Comparison of ENCODE assay signal across 12 cellular contexts in genomic region chr18:22174341-22175148, GRCh38. TPM values are rescaled to one million over a fixed set of nuclear protein-coding genes. Genes with fewer than 3 reads are reported as not detected.
DNase-seq lines count a peak whose midpoint lies in the region; ATAC-seq and TF ChIP-seq lines count a peak whose summit lies in the region.
"Had no signal": no experiment of that assay in that cellular context is flagged by ENCODE, and none has a peak within 500 bp of the region (broad histone marks: within the 10 kb centered on the region; RNA-seq: fewer than 3 reads in every experiment).

No MANE protein-coding gene starts in this region.

- H3K9me2 ChIP-seq in hepatocyte (replicated peaks; ENCODE audit: insufficient read depth) = no peaks in the 10 kb centered on the region

- peaks cover 34% of the 10 kb centered on the region for H3K27me3 Mint-ChIP-seq in activated T-helper 17 cell treated with anti-CD3 and anti-CD28 coated beads, Interleukin-2, amount 50 U/mL, for 72 hours

- ATAC-seq in HG02970 (IDR thresholded peaks at IDR 0.05; ENCODE audit: low FRiP score, unreplicated experiment) = no peak
- ATAC-seq in activated T-helper 17 cell treated with anti-CD3 and anti-CD28 coated beads, Interleukin-2, amount 50 U/mL, for 72 hours (replicated peaks) = no peak

- H3K4me1 ChIP-seq in HUES6 (ENCODE audit: control insufficient read depth, insufficient read depth, low read length) (peaks cover 19% of the 10 kb centered on the region), mammary epithelial cell (ENCODE audit: insufficient read depth, low read length) (peaks cover 19% of the 10 kb centered on the region), hepatocyte (ENCODE audit: insufficient read depth) (peaks cover under 1% of the 10 kb centered on the region)
- H3K4me1 ChIP-seq: BE2C had no signal

- BruUV-seq in mammary epithelial cell (replicated peaks; lab: Mats Ljungman, UMichigan) = no TSS peak

- H3K9me3 ChIP-seq in HUES6 (ENCODE audit: control insufficient read depth, insufficient read depth, low read depth, low read length) (no peaks in the 10 kb centered on the region), mammary epithelial cell (replicated peaks; ENCODE audit: insufficient read depth, low read length) (no peaks in the 10 kb centered on the region), hepatocyte (ENCODE audit: low read depth) (no peaks in the 10 kb centered on the region)
- H3K9me3 ChIP-seq: BE2C had no signal

- H3K4me2 ChIP-seq in mammary epithelial cell (ENCODE audit: insufficient read depth, low read depth, low read length) (no peak overlapping the region), hepatocyte (peak overlapping the region; percentile 84)

- peaks cover 4% of the 10 kb centered on the region for H3K36me3 Mint-ChIP-seq in activated T-helper 17 cell treated with anti-CD3 and anti-CD28 coated beads, Interleukin-2, amount 50 U/mL, for 72 hours (ENCODE audit: low read depth)
- H3K36me3 Mint-ChIP-seq: brain had no signal

- H4K20me1 ChIP-seq in mammary epithelial cell (ENCODE audit: insufficient read depth, low read length) = no peaks in the 10 kb centered on the region
- peaks cover 61% of the 10 kb centered on the region for H4K20me1 ChIP-seq in hepatocyte (ENCODE audit: insufficient read depth, poor library complexity, severe bottlenecking)

- H3K36me3 ChIP-seq in HUES6 (ENCODE audit: control insufficient read depth, insufficient read depth, low read length) (peaks cover 13% of the 10 kb centered on the region; the same call in 1 of the 2 replicates), mammary epithelial cell (ENCODE audit: insufficient read depth, low read length) (peaks cover 2% of the 10 kb centered on the region), hepatocyte (replicated peaks; ENCODE audit: insufficient read depth, low read depth) (no peaks in the 10 kb centered on the region)
- H3K36me3 ChIP-seq: BE2C had no signal

- intact Hi-C loops in mammary epithelial cell (cut with micrococcal nuclease) = loop anchor here (1.0 to 10.0 kb wide), 4 partner anchors 148 to 389 kb away; no protein-coding TSS in a partner anchor

- H3K9me3 Mint-ChIP-seq in activated T-helper 17 cell treated with anti-CD3 and anti-CD28 coated beads, Interleukin-2, amount 50 U/mL, for 72 hours = no peaks in the 10 kb centered on the region

- WGBS in mammary epithelial cell (ENCODE audit: low coverage, missing lambda C conversion rate) = 55% methylated on average over 4 of the region's 6 CpGs
- 21% methylated on average over 6 of the region's 6 CpGs for WGBS in hepatocyte (ENCODE audit: low lambda C conversion rate, missing lambda C conversion rate)

- DNase-seq in mammary epithelial cell (no peak), hepatocyte (ENCODE audit: low spot score) (peak; percentile 58), retina (peak; percentile 46), NCI-H510A (lab: John Stamatoyannopoulos, UW) (no peak), SKM-1 (lab: John Stamatoyannopoulos, UW; ENCODE audit: unreplicated experiment) (no peak)
- DNase-seq: BE2C, NCI-H187, T1000 had no signal

- H3K9ac ChIP-seq in HUES6 (ENCODE audit: low read length) (peak overlapping the region; percentile 81), mammary epithelial cell (ENCODE audit: insufficient read depth, low read length) (no peak overlapping the region)

- H3K4me3 ChIP-seq in HUES6 (ENCODE audit: low read depth, low read length) = peak overlapping the region; percentile 69; the same call in 1 of the 2 replicates
- no peak overlapping the region for H3K4me3 ChIP-seq in mammary epithelial cell (replicated peaks in 1 of 3; ENCODE audit: insufficient read depth in 1 of 3, low read depth in 2 of 3, low read length in 3 of 3)
- H3K4me3 ChIP-seq in hepatocyte = peak overlapping the region; percentile 98

- H2AFZ ChIP-seq in mammary epithelial cell (ENCODE audit: low read depth, low read length) (peak overlapping the region; percentile 10), hepatocyte (no peak overlapping the region)

- TF ChIP-seq CTCF in mammary epithelial cell (conservative IDR thresholded peaks at IDR 0.05 in 1 of 2, IDR thresholded peaks at IDR 0.05 in 1 of 2; ENCODE audit: extremely low read depth in 1 of 2, insufficient read depth in 1 of 2, low read depth in 1 of 2, low read length in 2 of 2) (peak in 1 of 2 donors; percentile 22), hepatocyte (IDR thresholded peaks at IDR 0.05; ENCODE audit: poor library complexity) (peak; percentile 9)

- H3K79me2 ChIP-seq in mammary epithelial cell (ENCODE audit: insufficient read depth, low read length) (peaks cover 12% of the 10 kb centered on the region), hepatocyte (peaks cover 92% of the 10 kb centered on the region)

- H3K4me1 Mint-ChIP-seq in activated T-helper 17 cell treated with anti-CD3 and anti-CD28 coated beads, Interleukin-2, amount 50 U/mL, for 72 hours = no peaks in the 10 kb centered on the region

- in situ Hi-C loops in mammary epithelial cell (cut with MboI; ENCODE audit: low sequenced_read_pairs in 2 of 2) = no loop called here

- H3K27me3 ChIP-seq in HUES6 (ENCODE audit: control insufficient read depth, insufficient read depth, low read length) = peaks cover 100% of the 10 kb centered on the region
- no peaks in the 10 kb centered on the region for H3K27me3 ChIP-seq in mammary epithelial cell (ENCODE audit: insufficient read depth, low read length)
- H3K27me3 ChIP-seq in hepatocyte = no peaks in the 10 kb centered on the region

- dilution Hi-C loops in mammary epithelial cell (cut with HindIII; ENCODE audit: low sequenced_read_pairs) = no loop called here

- no peak overlapping the region for H3K27ac Mint-ChIP-seq in activated T-helper 17 cell treated with anti-CD3 and anti-CD28 coated beads, Interleukin-2, amount 50 U/mL, for 72 hours

- H3K27ac ChIP-seq in HUES6 (ENCODE audit: low read depth, low read length) = no peak overlapping the region
- no peak overlapping the region for H3K27ac ChIP-seq in mammary epithelial cell (ENCODE audit: insufficient read depth, low read depth, low read length)
- peak overlapping the region; percentile 100 for H3K27ac ChIP-seq in hepatocyte

- CTCF ChIA-PET in mammary epithelial cell (lab: Charles Lee; ENCODE audit: low non-redundant PET) = interaction anchor here (0.6 kb wide), 1 partner anchor 258 kb away, joined by 7 read pairs; no protein-coding TSS in a partner anchor

- H3K4me3 Mint-ChIP-seq in activated T-helper 17 cell treated with anti-CD3 and anti-CD28 coated beads, Interleukin-2, amount 50 U/mL, for 72 hours = no peak overlapping the region

RNA-seq across cellular contexts. Expression of gene GATA6, which starts 5.2 kb away (rescaled TPM):
- total RNA-seq in mammary epithelial cell (1 to 10 TPM; 1.0 to 3.6 TPM), hepatocyte (122 and 125 TPM in 2 replicates)
- polyA plus RNA-seq in mammary epithelial cell (0.62 TPM), hepatocyte (116 and 128 TPM in 2 replicates)
- not detected for polyA minus RNA-seq in mammary epithelial cell
- total RNA-seq in activated T-helper 17 cell treated with anti-CD3 and anti-CD28 coated beads, Interleukin-2, amount 50 U/mL, for 72 hours = not detected

Comparison
In these comparisons a context has a peak if more than half of its experiments do, and no peak if none do; other contexts are left out.
1. H3K4me3 ChIP-seq: peak in HUES6 (single experiment) and hepatocyte (single experiment); none in mammary epithelial cell (0 of 3).
2. DNase-seq: peak in hepatocyte (single experiment) and retina (single experiment); none in mammary epithelial cell (single experiment), NCI-H510A (single experiment) and SKM-1 (single experiment).
3. RNA of gene GATA6, which starts 5.2 kb away (total RNA-seq): 122 to 125 TPM in hepatocyte; 1.0 to 3.6 TPM in mammary epithelial cell and not detected in activated T-helper 17 cell treated with anti-CD3 and anti-CD28 coated beads, Interleukin-2, amount 50 U/mL, for 72 hours; every median in the first group is over 10 times any median in the second.